In the genomic region with DNA sequence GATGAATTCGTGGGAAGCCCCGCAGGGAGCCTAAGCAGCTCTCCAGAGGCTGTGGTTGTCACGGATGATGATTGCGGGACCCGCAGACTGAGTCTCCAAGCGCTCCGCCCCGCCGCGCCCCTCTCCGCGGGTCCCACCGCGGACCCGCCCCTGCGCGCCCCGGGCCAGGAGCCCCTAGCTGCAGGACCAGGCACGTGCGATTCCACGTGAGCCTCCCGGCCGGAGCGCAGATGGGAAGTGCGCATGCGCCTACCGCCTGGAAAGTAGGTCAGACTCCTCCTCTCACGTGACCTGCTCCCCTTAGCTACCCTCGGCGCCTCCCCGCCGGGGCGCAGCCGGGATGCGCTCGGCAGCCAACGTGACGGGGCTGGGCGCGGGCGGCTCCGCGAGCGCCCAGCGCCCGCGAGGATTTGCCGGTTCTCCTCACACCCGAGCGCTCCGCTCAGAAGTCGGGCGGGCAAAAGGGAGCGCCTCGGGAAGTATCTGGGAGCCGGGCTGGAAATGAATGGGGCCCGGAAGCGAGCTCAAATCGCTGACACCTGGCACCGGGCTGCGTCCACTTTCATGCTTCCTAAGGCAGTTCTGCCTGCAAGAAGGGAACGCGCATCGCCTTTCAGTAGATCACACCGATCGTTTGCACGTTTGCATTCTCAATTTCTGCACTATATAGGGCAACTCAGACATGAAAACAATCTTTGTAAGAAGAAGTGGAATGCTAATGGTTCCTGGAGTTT, we compare ENCODE assay signal across 1 cellular context.
TF ChIP-seq lines count a peak whose summit lies in the region.

No MANE protein-coding gene starts in this region.

TF ChIP-seq in HepG2, 621 proteins besides CTCF, POLR2A, EP300 and RAD21 (continued from another document and continues in another):
- TF ChIP-seq AHDC1 (CRISPR knock-in tag; IDR thresholded peaks at IDR 0.05; ENCODE audit: borderline replicate concordance) (0 out of 2 replicates have a peak, but pooled peaks have one; percentile 19), KLF9 (CRISPR knock-in tag; IDR thresholded peaks at IDR 0.05; ENCODE audit: low read depth) (no peak), CEBPG (CRISPR knock-in tag; IDR thresholded peaks at IDR 0.05) (no peak), ELK4 (CRISPR knock-in tag; IDR thresholded peaks at IDR 0.05; ENCODE audit: borderline replicate concordance) (no peak; the same call in 1 of the 2 replicates), ZBTB14 (CRISPR knock-in tag; IDR thresholded peaks at IDR 0.05) (no peak), SKI (IDR thresholded peaks at IDR 0.05; ENCODE audit: partially characterized antibody) (peak; percentile 56), REXO4 (CRISPR knock-in tag; IDR thresholded peaks at IDR 0.05; ENCODE audit: borderline replicate concordance) (no peak), MTA3 (CRISPR knock-in tag; IDR thresholded peaks at IDR 0.05) (no peak), ZNF232 (CRISPR knock-in tag; IDR thresholded peaks at IDR 0.05; ENCODE audit: borderline replicate concordance) (peak; percentile 95), ZNF274 (CRISPR knock-in tag; IDR thresholded peaks at IDR 0.05) (peak; percentile 94), ZNF841 (CRISPR knock-in tag; IDR thresholded peaks at IDR 0.05; ENCODE audit: borderline replicate concordance) (no peak), GPN1 (CRISPR knock-in tag; IDR thresholded peaks at IDR 0.05; ENCODE audit: borderline replicate concordance) (no peak), ZNF101 (CRISPR knock-in tag; IDR thresholded peaks at IDR 0.05; ENCODE audit: borderline replicate concordance, low read depth) (no peak), ESRRA (CRISPR knock-in tag; IDR thresholded peaks at IDR 0.05; ENCODE audit: low read depth) (peak; percentile 73), RBFOX2 (IDR thresholded peaks at IDR 0.05; ENCODE audit: low read depth, low read length) (peak; percentile 93), JUNB (CRISPR knock-in tag; IDR thresholded peaks at IDR 0.05; ENCODE audit: borderline replicate concordance) (no peak), TFE3 (CRISPR knock-in tag; IDR thresholded peaks at IDR 0.05) (peak; percentile 72; the same call in 1 of the 2 replicates), TERF1 (CRISPR knock-in tag; IDR thresholded peaks at IDR 0.05) (no peak), NBN (conservative IDR thresholded peaks at IDR 0.05) (no peak), RNF2 (conservative IDR thresholded peaks at IDR 0.05; ENCODE audit: low read depth) (peak; percentile 74; the same call in 1 of the 2 replicates), SNAI1 (CRISPR knock-in tag; IDR thresholded peaks at IDR 0.05; ENCODE audit: borderline replicate concordance) (no peak), ZNF646 (CRISPR knock-in tag; IDR thresholded peaks at IDR 0.05) (no peak), FOXM1 (CRISPR knock-in tag; IDR thresholded peaks at IDR 0.05) (no peak), ZNF3 (CRISPR knock-in tag; IDR thresholded peaks at IDR 0.05) (no peak), SCMH1 (CRISPR knock-in tag; IDR thresholded peaks at IDR 0.05; ENCODE audit: borderline replicate concordance) (no peak), ELF4 (CRISPR knock-in tag; IDR thresholded peaks at IDR 0.05; ENCODE audit: borderline replicate concordance) (0 out of 2 replicates have a peak, but pooled peaks have one; percentile 46), MEIS2 (CRISPR knock-in tag; IDR thresholded peaks at IDR 0.05) (peak; percentile 89), FOXJ3 (CRISPR knock-in tag; IDR thresholded peaks at IDR 0.05; ENCODE audit: borderline replicate concordance) (no peak), ZC3H13 (CRISPR knock-in tag; IDR thresholded peaks at IDR 0.05) (no peak; the same call in 1 of the 2 replicates), NR2F2 (IDR thresholded peaks at IDR 0.05; ENCODE audit: borderline replicate concordance, low read depth) (no peak), ZNF607 (CRISPR knock-in tag; IDR thresholded peaks at IDR 0.05; ENCODE audit: borderline replicate concordance) (peak; percentile 85; the same call in 1 of the 2 replicates), ZNF253 (CRISPR knock-in tag; IDR thresholded peaks at IDR 0.05; ENCODE audit: borderline replicate concordance) (peak; percentile 76; the same call in 1 of the 2 replicates), TAF1 (CRISPR knock-in tag; IDR thresholded peaks at IDR 0.05) (no peak; the same call in 1 of the 2 replicates), WIZ (CRISPR knock-in tag; IDR thresholded peaks at IDR 0.05) (no peak), SP4 (CRISPR knock-in tag; IDR thresholded peaks at IDR 0.05) (peak; percentile 47), ZNF264 (CRISPR knock-in tag; IDR thresholded peaks at IDR 0.05) (no peak), ZNF597 (CRISPR knock-in tag; IDR thresholded peaks at IDR 0.05) (no peak), ZSCAN31 (CRISPR knock-in tag; IDR thresholded peaks at IDR 0.05; ENCODE audit: low read depth) (peak; percentile 67)
- TF ChIP-seq, protein P1, sequence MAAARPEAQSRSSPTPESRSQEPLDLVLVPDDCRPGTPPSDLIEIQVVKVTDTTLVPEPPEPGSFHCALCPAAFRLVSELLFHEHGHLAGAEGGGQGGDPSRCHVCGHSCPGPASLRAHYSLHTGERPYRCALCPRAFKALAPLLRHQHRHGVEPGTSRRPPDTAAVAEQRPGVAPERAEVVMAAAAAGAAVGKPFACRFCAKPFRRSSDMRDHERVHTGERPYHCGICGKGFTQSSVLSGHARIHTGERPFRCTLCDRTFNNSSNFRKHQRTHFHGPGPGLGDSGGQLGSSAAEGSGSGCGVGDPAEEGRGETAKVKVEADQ (CRISPR knock-in tag; IDR thresholded peaks at IDR 0.05; ENCODE audit: borderline replicate concordance), result peak; percentile 96
